ENCODE assay signal across 20 cellular contexts in the genomic region with DNA sequence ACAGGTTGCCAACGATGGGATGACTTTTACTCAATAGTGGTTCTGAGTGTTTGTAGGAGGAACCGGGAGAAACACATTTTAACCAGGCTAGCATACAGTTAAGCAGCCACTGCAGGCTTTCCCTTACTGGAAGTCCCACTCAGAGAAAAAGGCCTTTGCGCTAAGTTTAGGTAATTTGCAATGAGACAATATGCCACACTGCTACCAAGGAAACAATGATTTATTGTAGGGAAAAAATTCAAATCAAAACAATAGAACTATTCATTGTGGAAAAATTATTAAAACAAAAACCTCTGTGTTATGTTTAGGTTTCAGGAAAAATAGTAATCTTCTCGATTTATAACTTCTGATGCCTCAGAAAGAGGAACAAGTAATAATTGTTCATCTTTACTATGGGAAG. TPM values are rescaled to one million over a fixed set of nuclear protein-coding genes. Genes with fewer than 3 reads are reported as not detected.
DNase-seq lines count a peak whose midpoint lies in the region; ATAC-seq and TF ChIP-seq lines count a peak whose summit lies in the region.
"Had no signal": no experiment of that assay in that cellular context is flagged by ENCODE, and none has a peak within 500 bp of the region (broad histone marks: within the 10 kb centered on the region; RNA-seq: fewer than 3 reads in every experiment).

No MANE protein-coding gene starts in this region.

- no peaks in the 10 kb centered on the region for H3K9me3 Mint-ChIP-seq in Calu3 (ENCODE audit: low read depth, unreplicated experiment)
- no peaks in the 10 kb centered on the region for H3K9me3 Mint-ChIP-seq in activated naive CD8-positive, alpha-beta T cell treated with anti-CD3 and anti-CD28 coated beads for 36 hours
- H3K9me3 Mint-ChIP-seq: CD8-positive, alpha-beta memory T cell had no signal

- CTCF ChIA-PET in Calu3 (lab: Charles Lee): interaction anchor here (0.7 to 1.4 kb wide), 3 partner anchors 18 to 314 kb away, joined by 3 to 5 read pairs (median 4); a partner anchor contains a TSS

- H3K27me3 Mint-ChIP-seq in Calu3 (ENCODE audit: unreplicated experiment): no peaks in the 10 kb centered on the region
- H3K27me3 Mint-ChIP-seq in activated naive CD8-positive, alpha-beta T cell treated with anti-CD3 and anti-CD28 coated beads for 36 hours: no peaks in the 10 kb centered on the region

- ATAC-seq in HG02840 (IDR thresholded peaks at IDR 0.05; ENCODE audit: low FRiP score, unreplicated experiment): no peak
- ATAC-seq in GM19395 (IDR thresholded peaks at IDR 0.05; ENCODE audit: unreplicated experiment): no peak
- ATAC-seq: A549, SK-N-SH treated with all-trans-retinoic acid at 6 μM for 48 hours had no signal

- intact Hi-C loops in Calu3 (cut with micrococcal nuclease; ENCODE audit: unreplicated experiment): no loop called here

- peaks cover 19% of the 10 kb centered on the region for H3K4me1 Mint-ChIP-seq in Calu3 (ENCODE audit: low read depth, unreplicated experiment)
- peaks cover 9% of the 10 kb centered on the region for H3K4me1 Mint-ChIP-seq in activated naive CD8-positive, alpha-beta T cell treated with anti-CD3 and anti-CD28 coated beads for 36 hours
- H3K4me1 Mint-ChIP-seq: CD8-positive, alpha-beta memory T cell had no signal

- peak overlapping the region; percentile 39 for H3K27ac Mint-ChIP-seq in Calu3 (ENCODE audit: unreplicated experiment)
- H3K27ac Mint-ChIP-seq in activated naive CD8-positive, alpha-beta T cell treated with anti-CD3 and anti-CD28 coated beads for 36 hours: no peak overlapping the region
- H3K27ac Mint-ChIP-seq: CD8-positive, alpha-beta memory T cell had no signal

- DNase-seq in Calu3 (no peak), caudate nucleus (lab: John Stamatoyannopoulos, UW) (peak in 2 of 61 donors; percentile 3 to 12), globus pallidus (ENCODE audit: low spot score) (peak; percentile 84), pons (ENCODE audit: low spot score) (peak; percentile 87), NCI-H69 (lab: John Stamatoyannopoulos, UW) (no peak)
- DNase-seq in activated naive CD8-positive, alpha-beta T cell treated with anti-CD3 and anti-CD28 coated beads for 36 hours: no peak
- DNase-seq: CD8-positive, alpha-beta memory T cell; DMS79 treated with DMSO at 0.1 percent for 48 hours; GM23248; HCEC 1CT; NCI-H1694 treated with DMSO at 0.1 percent for 48 hours; NCI-H510A; NCI-H82; RPMI8226; SHP77 treated with DMSO at 0.1 percent for 48 hours had no signal

- H3K27ac ChIP-seq in caudate nucleus (ENCODE audit: low read depth, low read length): peak overlapping the region; percentile 77
- H3K27ac ChIP-seq: A549, GM23248 had no signal

- no peak overlapping the region for H3K4me3 Mint-ChIP-seq in Calu3 (ENCODE audit: low read depth, unreplicated experiment)
- no peak overlapping the region for H3K4me3 Mint-ChIP-seq in activated naive CD8-positive, alpha-beta T cell treated with anti-CD3 and anti-CD28 coated beads for 36 hours
- H3K4me3 Mint-ChIP-seq: CD8-positive, alpha-beta memory T cell had no signal

- no peak for TF ChIP-seq CTCF in Calu3 (IDR thresholded peaks at IDR 0.05; ENCODE audit: unreplicated experiment)

- no TSS peak for BruUV-seq in Calu3 (replicated peaks; lab: Mats Ljungman, UMichigan)

- no peaks in the 10 kb centered on the region for H3K36me3 Mint-ChIP-seq in Calu3 (ENCODE audit: insufficient read depth, unreplicated experiment)
- no peaks in the 10 kb centered on the region for H3K36me3 Mint-ChIP-seq in activated naive CD8-positive, alpha-beta T cell treated with anti-CD3 and anti-CD28 coated beads for 36 hours
- H3K36me3 Mint-ChIP-seq: CD8-positive, alpha-beta memory T cell had no signal

RNA-seq across cellular contexts. Expression of a gene that starts 51.4 kb away (rescaled TPM):
- 0.83 and 2.6 TPM in 2 replicates for total RNA-seq in Calu3 (2022)
- 1 to 10 TPM; 1.6 to 2.8 TPM for total RNA-seq in activated naive CD8-positive, alpha-beta T cell treated with anti-CD3 and anti-CD28 coated beads for 36 hours
- total RNA-seq: GM23248, LHCN-M2 had no signal

Comparison
In these comparisons a context has a peak if more than half of its experiments do, and no peak if none do; other contexts are left out.
1. DNase-seq: peak in globus pallidus (single experiment) and pons (single experiment); none in Calu3 (single experiment), NCI-H69 (single experiment) and activated naive CD8-positive, alpha-beta T cell treated with anti-CD3 and anti-CD28 coated beads for 36 hours (single experiment).